ENCODE assay signal across 8 cellular contexts in genomic region chr9:764105-764524, GRCh38.
DNase-seq lines count a peak whose midpoint lies in the region; ATAC-seq and TF ChIP-seq lines count a peak whose summit lies in the region.

No MANE protein-coding gene starts in this region.

- H3K4me3 ChIP-seq in kidney epithelial cell (ENCODE audit: low read depth, low read length): no peak overlapping the region

- DNase-seq in COLO668 (lab: John Stamatoyannopoulos, UW; ENCODE audit: unreplicated experiment) (peak; percentile 23), RPMI7951 (ENCODE audit: low read depth) (peak; percentile 89), brain pericyte (ENCODE audit: low read depth, low spot score) (peak; percentile 58), kidney epithelial cell (ENCODE audit: low read depth) (no peak), SW 1271 (lab: John Stamatoyannopoulos, UW) (no peak)
- DNase-seq in stimulated activated CD8-positive, alpha-beta memory T cell treated with anti-CD3 and anti-CD28 coated beads, Interleukin-4, amount 100 ng/mL, for 48 hours: peak; percentile 43

- H3K36me3 ChIP-seq in kidney epithelial cell (ENCODE audit: control insufficient read depth, insufficient read depth, low read length): no peaks in the 10 kb centered on the region

- TF ChIP-seq EP300 in Ishikawa (IDR thresholded peaks at IDR 0.05; ENCODE audit: borderline replicate concordance): no peak

- peak; percentile 56 for TF ChIP-seq RAD21 in Ishikawa (IDR thresholded peaks at IDR 0.05; ENCODE audit: low read depth)

- peaks cover 2% of the 10 kb centered on the region for H3K27me3 ChIP-seq in kidney epithelial cell (ENCODE audit: control insufficient read depth, insufficient read depth, low read length)

- TF ChIP-seq CTCF in kidney epithelial cell (IDR thresholded peaks at IDR 0.05; ENCODE audit: insufficient read depth, low read length, poor library complexity, severe bottlenecking): peak; percentile 84

- ATAC-seq in GM19397 (IDR thresholded peaks at IDR 0.05; ENCODE audit: unreplicated experiment): peak; percentile 90

TF ChIP-seq in Ishikawa, 13 proteins besides CTCF, POLR2A, EP300 and RAD21:
- no peak for TF ChIP-seq YY1 (IDR thresholded peaks at IDR 0.05; ENCODE audit: low read depth)
- no peak for TF ChIP-seq REST (IDR thresholded peaks at IDR 0.05; ENCODE audit: low read depth)
- TF ChIP-seq ZBTB7A (IDR thresholded peaks at IDR 0.05; ENCODE audit: low read depth): no peak
- TF ChIP-seq CREB1 (IDR thresholded peaks at IDR 0.05; ENCODE audit: low read depth): no peak
- TF ChIP-seq NFIC (IDR thresholded peaks at IDR 0.05): no peak
TF ChIP-seq in Ishikawa: peak in this region for 0.

Comparison
In these comparisons a context has a peak if more than half of its experiments do, and no peak if none do; other contexts are left out.
1. DNase-seq: peak in COLO668 (single experiment), RPMI7951 (single experiment), brain pericyte (single experiment) and stimulated activated CD8-positive, alpha-beta memory T cell treated with anti-CD3 and anti-CD28 coated beads, Interleukin-4, amount 100 ng/mL, for 48 hours (single experiment); none in kidney epithelial cell (single experiment) and SW 1271 (0 of 2).